9 cellular contexts compared by ENCODE assay signal in the genomic region with DNA sequence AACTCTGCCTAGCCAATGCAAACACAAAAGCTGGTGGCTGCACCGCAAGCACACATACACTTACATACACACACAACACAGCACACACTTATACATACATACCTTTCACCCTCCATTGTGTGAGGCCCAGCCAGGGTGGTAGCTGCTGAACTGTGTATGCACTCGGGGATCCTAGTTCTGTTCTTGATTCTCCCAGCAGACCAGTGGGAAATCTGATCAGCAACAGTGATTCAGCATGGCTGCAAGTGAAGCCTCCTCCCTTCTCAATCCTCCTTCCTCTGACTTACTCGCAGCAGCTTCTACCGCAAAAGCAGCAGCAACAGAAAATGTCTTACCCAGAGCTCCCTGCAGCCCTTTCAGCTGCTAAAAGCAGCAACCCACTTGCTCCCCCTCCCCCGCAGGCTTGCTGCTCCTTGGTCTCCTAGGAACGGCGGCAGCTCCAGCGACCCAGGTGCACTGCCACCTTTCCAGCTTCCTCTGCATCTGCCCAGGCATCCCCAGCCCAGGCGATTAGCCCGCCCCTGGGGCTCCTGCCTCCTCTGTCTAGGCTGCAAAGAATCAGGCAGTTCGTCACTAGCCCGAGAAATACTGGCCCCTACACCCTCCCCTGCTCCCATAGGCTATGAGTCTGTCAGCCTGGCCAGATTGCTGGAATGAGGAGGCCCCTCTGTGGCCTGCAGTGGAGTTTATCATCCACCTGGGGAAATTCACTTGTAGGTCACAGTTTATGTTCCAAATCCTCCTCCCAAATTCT. TPM values are rescaled to one million over a fixed set of nuclear protein-coding genes. Genes with fewer than 3 reads are reported as not detected.
DNase-seq lines count a peak whose midpoint lies in the region; ATAC-seq and TF ChIP-seq lines count a peak whose summit lies in the region.
"Had no signal": no experiment of that assay in that cellular context is flagged by ENCODE, and none has a peak within 500 bp of the region (broad histone marks: within the 10 kb centered on the region; RNA-seq: fewer than 3 reads in every experiment).

A gene with protein sequence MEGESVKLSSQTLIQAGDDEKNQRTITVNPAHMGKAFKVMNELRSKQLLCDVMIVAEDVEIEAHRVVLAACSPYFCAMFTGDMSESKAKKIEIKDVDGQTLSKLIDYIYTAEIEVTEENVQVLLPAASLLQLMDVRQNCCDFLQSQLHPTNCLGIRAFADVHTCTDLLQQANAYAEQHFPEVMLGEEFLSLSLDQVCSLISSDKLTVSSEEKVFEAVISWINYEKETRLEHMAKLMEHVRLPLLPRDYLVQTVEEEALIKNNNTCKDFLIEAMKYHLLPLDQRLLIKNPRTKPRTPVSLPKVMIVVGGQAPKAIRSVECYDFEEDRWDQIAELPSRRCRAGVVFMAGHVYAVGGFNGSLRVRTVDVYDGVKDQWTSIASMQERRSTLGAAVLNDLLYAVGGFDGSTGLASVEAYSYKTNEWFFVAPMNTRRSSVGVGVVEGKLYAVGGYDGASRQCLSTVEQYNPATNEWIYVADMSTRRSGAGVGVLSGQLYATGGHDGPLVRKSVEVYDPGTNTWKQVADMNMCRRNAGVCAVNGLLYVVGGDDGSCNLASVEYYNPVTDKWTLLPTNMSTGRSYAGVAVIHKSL (minus strand): TSS at position 559 of the 754 bp plus-strand sequence. CDS start 443 bp downstream, at position 116.

- no peaks in the 10 kb centered on the region for H3K27me3 Mint-ChIP-seq in activated T-cell treated with anti-CD3 and anti-CD28 coated beads, Interleukin-2, amount 50 U/mL, for 24 hours
- H3K27me3 Mint-ChIP-seq: activated naive CD4-positive, alpha-beta T cell treated with anti-CD3 and anti-CD28 coated beads, Interleukin-2, amount 50 U/mL, for 24 hours had no signal

- H3K27ac ChIP-seq in HCT116 (ENCODE audit: low read depth, low read length): no peak within 1 kb of the TSS
- no peak within 1 kb of the TSS for H3K27ac ChIP-seq in muscle layer of duodenum (ENCODE audit: low read length)
- H3K27ac ChIP-seq in upper lobe of left lung: peak within 1 kb of the TSS; percentile 20 to 73 (median 66)

- no peak for TF ChIP-seq POLR2A in HCT116 (IDR thresholded peaks at IDR 0.05; ENCODE audit: borderline replicate concordance, extremely low read depth, insufficient read depth, insufficient read length)
- no peak for TF ChIP-seq POLR2A in upper lobe of left lung (IDR thresholded peaks at IDR 0.05)

- H3K27me3 ChIP-seq in HCT116 (ENCODE audit: insufficient read depth, low read length): 0 out of 2 replicates have a peak, but pooled peaks cover 5% of the 10 kb centered on the region
- H3K27me3 ChIP-seq in muscle layer of duodenum (ENCODE audit: low read depth, low read length): no peaks in the 10 kb centered on the region
- H3K27me3 ChIP-seq in upper lobe of left lung: no peaks in the 10 kb centered on the region

- H4K20me1 ChIP-seq in HCT116 (ENCODE audit: insufficient read depth): no peaks in the 10 kb centered on the region

- POLR2A ChIA-PET in HCT116 (lab: Charles Lee): no interaction called here

- no peaks in the 10 kb centered on the region for H3K9me2 ChIP-seq in HCT116 (ENCODE audit: insufficient read depth)

- no peak within 1 kb of the TSS for H3K27ac Mint-ChIP-seq in activated T-cell treated with anti-CD3 and anti-CD28 coated beads, Interleukin-2, amount 50 U/mL, for 24 hours
- H3K27ac Mint-ChIP-seq: activated naive CD4-positive, alpha-beta T cell treated with anti-CD3 and anti-CD28 coated beads, Interleukin-2, amount 50 U/mL, for 24 hours had no signal

- H3K4me3 ChIP-seq in GM12865 (ENCODE audit: low read depth, low read length) (peak within 1 kb of the TSS; percentile 33), HCT116 (replicated peaks in 1 of 2; ENCODE audit: low read depth in 1 of 2, low read length in 2 of 2) (no peak within 1 kb of the TSS), fibroblast of pulmonary artery (replicated peaks; ENCODE audit: low read depth, low read length) (peak within 1 kb of the TSS; percentile 64), muscle layer of duodenum (ENCODE audit: low read depth in 1 of 2, low read length in 2 of 2) (peak within 1 kb of the TSS; percentile 62 to 76), upper lobe of left lung (peak within 1 kb of the TSS; percentile 22 to 48 (median 40))

- H3K4me1 ChIP-seq in HCT116 (ENCODE audit: control insufficient read depth in 1 of 2, insufficient read depth in 2 of 2, low read length in 2 of 2) (no peaks in the 10 kb centered on the region), muscle layer of duodenum (ENCODE audit: control insufficient read depth in 1 of 2, insufficient read depth in 2 of 2, low read length in 2 of 2) (peaks cover 0 to 18% of the 10 kb centered on the region in 2 donors), upper lobe of left lung (peaks cover 12 to 37% (median 23%) of the 10 kb centered on the region in 4 donors)

- TF ChIP-seq CTCF in GM12865 (IDR thresholded peaks at IDR 0.05; ENCODE audit: insufficient read depth, low read depth, low read length, missing control alignments) (no peak), HCT116 (IDR thresholded peaks at IDR 0.05 in 2 of 3, conservative IDR thresholded peaks at IDR 0.05 in 1 of 3; ENCODE audit: borderline replicate concordance in 1 of 3, insufficient read depth in 1 of 3, low read depth in 2 of 3, low read length in 2 of 3) (no peak), fibroblast of pulmonary artery (IDR thresholded peaks at IDR 0.05; ENCODE audit: low read length, missing control alignments) (peak; percentile 12), upper lobe of left lung (IDR thresholded peaks at IDR 0.05) (no peak)

- intact Hi-C loops in HCT116 (cut with micrococcal nuclease): no loop called here

- DNase-seq in GM12865 (ENCODE audit: low read depth): peak; percentile 45
- DNase-seq in HCT116 (ENCODE audit: low read depth, low spot score): no peak
- DNase-seq in NCI-H2171 (lab: John Stamatoyannopoulos, UW): peak; percentile 58
- DNase-seq in activated T-cell treated with anti-CD3 and anti-CD28 coated beads, Interleukin-2, amount 50 U/mL, for 24 hours: peak; percentile 63
- DNase-seq in fibroblast of pulmonary artery (ENCODE audit: low read depth): peak; percentile 63
- peak in 1 of 2 donors; percentile 49 for DNase-seq in upper lobe of left lung

- H3K36me3 Mint-ChIP-seq in activated T-cell treated with anti-CD3 and anti-CD28 coated beads, Interleukin-2, amount 50 U/mL, for 24 hours (ENCODE audit: low read depth): peaks cover 6% of the 10 kb centered on the region

- ATAC-seq in HCT116 (peak; percentile 58), upper lobe of left lung (ENCODE audit: low FRiP score in 2 of 2) (peak; percentile 53 to 54), HG03439 (IDR thresholded peaks at IDR 0.05; ENCODE audit: unreplicated experiment) (no peak)

- TF ChIP-seq EP300 in upper lobe of left lung (IDR thresholded peaks at IDR 0.05): no peak

- BruUV-seq in HCT116 (replicated peaks; lab: Mats Ljungman, UMichigan): no TSS peak

- no peak within 1 kb of the TSS for H3K9ac ChIP-seq in HCT116 (ENCODE audit: low read length)

- no peaks in the 10 kb centered on the region for H3K79me2 ChIP-seq in HCT116 (ENCODE audit: insufficient read depth, low read length)

- H3K36me3 ChIP-seq in HCT116 (ENCODE audit: control insufficient read depth in 1 of 2, insufficient read depth in 2 of 2, low read length in 2 of 2): no peaks in the 10 kb centered on the region
- no peaks in the 10 kb centered on the region for H3K36me3 ChIP-seq in muscle layer of duodenum (ENCODE audit: control insufficient read depth in 1 of 2, insufficient read depth in 2 of 2, low read length in 2 of 2)
- no peaks in the 10 kb centered on the region for H3K36me3 ChIP-seq in upper lobe of left lung

- RAD21 ChIA-PET in HCT116 (lab: Charles Lee; ENCODE audit: low non-redundant PET in 1 of 2, low total read pairs in 2 of 2, uncharacterized antibody in 2 of 2, unreplicated experiment in 2 of 2): no interaction called here

- CTCF ChIA-PET in HCT116 (lab: Charles Lee): interaction anchor here (0.9 kb wide), 1 partner anchor 106 kb away, joined by 4 read pairs; no protein-coding TSS in a partner anchor

- no peak within 1 kb of the TSS for H3K4me2 ChIP-seq in HCT116 (ENCODE audit: low read length)

- peaks cover 15% of the 10 kb centered on the region for H3K9me3 Mint-ChIP-seq in activated T-cell treated with anti-CD3 and anti-CD28 coated beads, Interleukin-2, amount 50 U/mL, for 24 hours
- H3K9me3 Mint-ChIP-seq: activated naive CD4-positive, alpha-beta T cell treated with anti-CD3 and anti-CD28 coated beads, Interleukin-2, amount 50 U/mL, for 24 hours had no signal

- H3K4me1 Mint-ChIP-seq in activated T-cell treated with anti-CD3 and anti-CD28 coated beads, Interleukin-2, amount 50 U/mL, for 24 hours (ENCODE audit: low read depth): peaks cover 23% of the 10 kb centered on the region

- H3K9me3 ChIP-seq in HCT116 (ENCODE audit: control insufficient read depth in 1 of 2, insufficient read depth in 1 of 2, low read depth in 1 of 2, low read length in 2 of 2): no peaks in the 10 kb centered on the region
- no peaks in the 10 kb centered on the region for H3K9me3 ChIP-seq in muscle layer of duodenum (ENCODE audit: control insufficient read depth in 1 of 2, low read length in 2 of 2)
- H3K9me3 ChIP-seq in upper lobe of left lung: peaks cover 0 to 3% (median 0%) of the 10 kb centered on the region in 4 donors

- peak; percentile 16; the same call in 1 of the 2 replicates for TF ChIP-seq RAD21 in HCT116 (IDR thresholded peaks at IDR 0.05; ENCODE audit: low read depth)

- H2AFZ ChIP-seq in HCT116 (ENCODE audit: low read depth, low read length, poor library complexity, severe bottlenecking): no peak within 1 kb of the TSS

- H3K4me3 Mint-ChIP-seq in activated T-cell treated with anti-CD3 and anti-CD28 coated beads, Interleukin-2, amount 50 U/mL, for 24 hours: no peak within 1 kb of the TSS
- H3K4me3 Mint-ChIP-seq: activated naive CD4-positive, alpha-beta T cell treated with anti-CD3 and anti-CD28 coated beads, Interleukin-2, amount 50 U/mL, for 24 hours had no signal

- 4 to 9% methylated on average over 4 to 12 of the region's 12 CpGs for WGBS in upper lobe of left lung, 2 donors

TF ChIP-seq in HCT116, 20 proteins besides CTCF, POLR2A, EP300 and RAD21 (continues in another document):
- TF ChIP-seq, protein P1, sequence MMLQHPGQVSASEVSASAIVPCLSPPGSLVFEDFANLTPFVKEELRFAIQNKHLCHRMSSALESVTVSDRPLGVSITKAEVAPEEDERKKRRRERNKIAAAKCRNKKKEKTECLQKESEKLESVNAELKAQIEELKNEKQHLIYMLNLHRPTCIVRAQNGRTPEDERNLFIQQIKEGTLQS (IDR thresholded peaks at IDR 0.05): no peak
- TF ChIP-seq SIN3A (IDR thresholded peaks at IDR 0.05; ENCODE audit: low read depth) (no peak), POLR2AphosphoS5 (IDR thresholded peaks at IDR 0.05; ENCODE audit: low read depth, low read length) (no peak), EZH2phosphoT487 (IDR thresholded peaks at IDR 0.05; ENCODE audit: borderline replicate concordance) (no peak), SP1 (IDR thresholded peaks at IDR 0.05; ENCODE audit: low read depth) (no peak), FOSL1 (IDR thresholded peaks at IDR 0.05; ENCODE audit: low read depth) (no peak), EGR1 (IDR thresholded peaks at IDR 0.05; ENCODE audit: low read depth) (no peak), SRF (IDR thresholded peaks at IDR 0.05; ENCODE audit: low read depth) (no peak)

RNA-seq across cellular contexts. Expression of the gene that starts here (rescaled TPM):
- total RNA-seq in HCT116 (2021; ENCODE audit: unreplicated experiment): not detected
- polyA plus RNA-seq in HCT116 (2012): not detected in 2 replicates
- total RNA-seq in upper lobe of left lung: 10 to 100 TPM in 1 of 6 donors, 1 to 10 TPM in 5; 2.7 to 17.8 (median 5.2) TPM

Comparison
In these comparisons a context has a peak if more than half of its experiments do, and no peak if none do; other contexts are left out.
1. Peak in ATAC-seq in HCT116; RNA of the gene not detected or under 1 TPM.
2. H3K4me3 ChIP-seq: peak in GM12865 (single experiment), fibroblast of pulmonary artery (single experiment), muscle layer of duodenum (2 of 2) and upper lobe of left lung (4 of 4); none in HCT116 (0 of 2).
3. H3K27ac ChIP-seq: peak in upper lobe of left lung (4 of 4); none in HCT116 (single experiment) and muscle layer of duodenum (single experiment).